17 cellular contexts compared by ENCODE assay signal in genomic region chr1:209766051-209766450, GRCh38. TPM values are rescaled to one million over a fixed set of nuclear protein-coding genes. Genes with fewer than 3 reads are reported as not detected.
A peak's percentile ranks its signal among the peaks of the same experiment; 100 is the strongest.
DNase-seq lines count a peak whose midpoint lies in the region; ATAC-seq and TF ChIP-seq lines count a peak whose summit lies in the region.
"Had no signal": no experiment of that assay in that cellular context is flagged by ENCODE, and none has a peak within 500 bp of the region (broad histone marks: within the 10 kb centered on the region; RNA-seq: fewer than 3 reads in every experiment).

No MANE protein-coding gene starts in this region.

- H3K27me3 Mint-ChIP-seq in T-helper 2 cell treated with Interferon-gamma antibody and Interleukin-4, amounts not matched to agents 5 μg/mL and 100 μg/mL, for 36 hours (ENCODE audit: low read depth): no peaks in the 10 kb centered on the region
- no peaks in the 10 kb centered on the region for H3K27me3 Mint-ChIP-seq in T-cell

- no peak overlapping the region for H3K4me2 ChIP-seq in hepatocyte

- POLR2A ChIA-PET in T-cell (lab: Charles Lee): interaction anchor here in 1 of 2 donors (1.0 kb wide), 1 partner anchor 10 kb away, joined by 3 read pairs; the partner anchor contains the start of gene TRAF3IP3

- H3K4me1 Mint-ChIP-seq in T-helper 2 cell treated with Interferon-gamma antibody and Interleukin-4, amounts not matched to agents 5 μg/mL and 100 μg/mL, for 36 hours (ENCODE audit: low read depth): peaks cover 58% of the 10 kb centered on the region
- H3K4me1 Mint-ChIP-seq in T-cell: peaks cover 66 to 77% (median 73%) of the 10 kb centered on the region in 3 donors

- intact Hi-C loops in head of caudate nucleus (cut with DNase I): no loop called here
- intact Hi-C loops in gastrocnemius medialis (cut with DNase I; ENCODE audit: low total_unique reads): no loop called here

- H3K36me3 Mint-ChIP-seq in T-helper 2 cell treated with Interferon-gamma antibody and Interleukin-4, amounts not matched to agents 5 μg/mL and 100 μg/mL, for 36 hours (ENCODE audit: low read depth): peaks cover 57% of the 10 kb centered on the region
- peaks cover 65% of the 10 kb centered on the region for H3K36me3 Mint-ChIP-seq in T-cell

- H3K27me3 ChIP-seq in hepatocyte: peaks cover 6% of the 10 kb centered on the region
- H3K27me3 ChIP-seq in gastrocnemius medialis: no peaks in the 10 kb centered on the region
- H3K27me3 ChIP-seq: body of pancreas had no signal

- TF ChIP-seq POLR2A in gastrocnemius medialis (IDR thresholded peaks at IDR 0.05): no peak

- no peaks in the 10 kb centered on the region for H3K79me2 ChIP-seq in hepatocyte

- TF ChIP-seq CTCF in hepatocyte (IDR thresholded peaks at IDR 0.05; ENCODE audit: poor library complexity): no peak
- TF ChIP-seq CTCF in gastrocnemius medialis (IDR thresholded peaks at IDR 0.05 in 4 of 5, conservative IDR thresholded peaks at IDR 0.05 in 1 of 5): no peak

- CTCF ChIA-PET in T-cell (lab: Charles Lee): interaction anchor here (0.8 to 4.5 kb wide), 6 partner anchors 9 to 57 kb away, joined by 3 to 41 read pairs (median 4); partner anchors contain the start of genes TRAF3IP3 (in 2 of the 2) and C1orf74 (in 1 of the 2)

- H3K4me3 Mint-ChIP-seq in T-helper 2 cell treated with Interferon-gamma antibody and Interleukin-4, amounts not matched to agents 5 μg/mL and 100 μg/mL, for 36 hours: no peak overlapping the region
- H3K4me3 Mint-ChIP-seq in T-cell: peak overlapping the region in 2 of 3 donors; percentile 32 to 52
- H3K4me3 Mint-ChIP-seq: nephron had no signal

- no peak for ATAC-seq in T-cell (replicated peaks in 1 of 4)
- ATAC-seq in GM18519 (IDR thresholded peaks at IDR 0.05; ENCODE audit: low FRiP score, unreplicated experiment): no peak
- no peak for ATAC-seq in gastrocnemius medialis
- ATAC-seq: body of pancreas, left ventricle myocardium superior had no signal

- no peak for DNase-seq in T-helper 2 cell treated with Interferon-gamma antibody and Interleukin-4, amounts not matched to agents 5 μg/mL and 100 μg/mL, for 36 hours (ENCODE audit: low spot score)
- DNase-seq in T-helper 2 cell (no peak), GF-D8 (lab: John Stamatoyannopoulos, UW) (peak; percentile 31), T-cell (no peak), hepatocyte (ENCODE audit: low spot score) (peak; percentile 14), head of caudate nucleus (no peak), gastrocnemius medialis (no peak)
- DNase-seq: activated effector memory CD4-positive, alpha-beta T cell treated with anti-CD3 and anti-CD28 coated beads, Interleukin-2, amount 50 U/mL, for 16 hours; body of pancreas; COR-L47; left ventricle myocardium superior; NCI-H187 treated with DMSO at 0.1 percent for 48 hours; NCI-H510A; stimulated activated CD4-positive, alpha-beta T cell treated with anti-CD3 and anti-CD28 coated beads, Interleukin-15, amount 100 ng/mL, for 24 hours had no signal

- in situ Hi-C loops in gastrocnemius medialis (cut with MboI; ENCODE audit: low sequenced_read_pairs in 4 of 4): no loop called here

- no peak overlapping the region for H3K27ac ChIP-seq in hepatocyte
- no peak overlapping the region for H3K27ac ChIP-seq in gastrocnemius medialis
- H3K27ac ChIP-seq: body of pancreas had no signal

- H4K20me1 ChIP-seq in hepatocyte (ENCODE audit: insufficient read depth, poor library complexity, severe bottlenecking): no peaks in the 10 kb centered on the region

- no peaks in the 10 kb centered on the region for H3K9me3 Mint-ChIP-seq in T-helper 2 cell treated with Interferon-gamma antibody and Interleukin-4, amounts not matched to agents 5 μg/mL and 100 μg/mL, for 36 hours
- no peaks in the 10 kb centered on the region for H3K9me3 Mint-ChIP-seq in T-cell
- H3K9me3 Mint-ChIP-seq: nephron had no signal

- no peaks in the 10 kb centered on the region for H3K9me2 ChIP-seq in hepatocyte (replicated peaks; ENCODE audit: insufficient read depth)

- peaks cover 5% of the 10 kb centered on the region for H3K4me1 ChIP-seq in hepatocyte (ENCODE audit: insufficient read depth)
- H3K4me1 ChIP-seq in gastrocnemius medialis: peaks cover 9 to 12% of the 10 kb centered on the region in 2 donors

- peak overlapping the region; percentile 85 for H3K27ac Mint-ChIP-seq in T-helper 2 cell treated with Interferon-gamma antibody and Interleukin-4, amounts not matched to agents 5 μg/mL and 100 μg/mL, for 36 hours
- no peak overlapping the region for H3K27ac Mint-ChIP-seq in T-cell
- H3K27ac Mint-ChIP-seq: nephron had no signal

- H2AFZ ChIP-seq in hepatocyte: no peak overlapping the region

- H3K9me3 ChIP-seq in hepatocyte (ENCODE audit: low read depth) (no peaks in the 10 kb centered on the region), gastrocnemius medialis (no peaks in the 10 kb centered on the region)
- H3K9me3 ChIP-seq: body of pancreas had no signal

- H3K4me3 ChIP-seq in hepatocyte (no peak overlapping the region), gastrocnemius medialis (no peak overlapping the region)
- H3K4me3 ChIP-seq: body of pancreas had no signal

- H3K36me3 ChIP-seq in hepatocyte (replicated peaks; ENCODE audit: insufficient read depth, low read depth) (no peaks in the 10 kb centered on the region), gastrocnemius medialis (no peaks in the 10 kb centered on the region)

- WGBS in hepatocyte (ENCODE audit: low lambda C conversion rate, missing lambda C conversion rate): 66% methylated on average over 2 of the region's 2 CpGs

RNA-seq across cellular contexts. Expression of gene TRAF3IP3, which starts 10.2 kb away (rescaled TPM):
- total RNA-seq in T-cell: 100 to 1,000 TPM; 332 to 502 (median 465) TPM
- total RNA-seq in hepatocyte: 0.13 and 0.20 TPM in 2 replicates
- polyA plus RNA-seq in hepatocyte: 0.16 TPM in 1 of 2 replicates, not detected in the other
- 1 to 10 TPM in 1 of 4 donors, under 1 TPM in 2, not detected in 1; 0.16 to 1.5 (median 0.35) TPM for total RNA-seq in gastrocnemius medialis
- total RNA-seq: A172 had no signal

RNA-seq across cellular contexts. Expression of gene C1orf74, which starts 18.3 kb away (rescaled TPM):
- total RNA-seq in T-cell (1 to 10 TPM in 3 of 5 donors, under 1 TPM in 2; 0.58 to 1.3 (median 1.2) TPM), hepatocyte (3.3 and 3.8 TPM in 2 replicates), gastrocnemius medialis (under 1 TPM; 0.38 to 0.82 (median 0.54) TPM)
- 2.2 and 2.7 TPM in 2 replicates for polyA plus RNA-seq in hepatocyte

RNA-seq across cellular contexts. Expression of gene IRF6, which starts 39.9 kb away (rescaled TPM):
- 1 to 10 TPM in 3 of 5 donors, under 1 TPM in 2; 0.16 to 2.6 (median 1.0) TPM for total RNA-seq in T-cell
- total RNA-seq in hepatocyte: 34.2 and 35.3 TPM in 2 replicates
- 21.3 and 31.0 TPM in 2 replicates for polyA plus RNA-seq in hepatocyte
- total RNA-seq in gastrocnemius medialis: 1 to 10 TPM in 1 of 4 donors, under 1 TPM in 3; 0.31 to 1.7 (median 0.49) TPM
- total RNA-seq: A172 had no signal

Comparison
In these comparisons a context has a peak if more than half of its experiments do, and no peak if none do; other contexts are left out.
1. DNase-seq: peak in GF-D8 (single experiment) and hepatocyte (single experiment); none in T-helper 2 cell treated with Interferon-gamma antibody and Interleukin-4, amounts not matched to agents 5 μg/mL and 100 μg/mL, for 36 hours (single experiment), T-helper 2 cell (0 of 5), T-cell (0 of 34), head of caudate nucleus (0 of 42) and gastrocnemius medialis (0 of 2).
2. RNA of gene TRAF3IP3, which starts 10.2 kb away (total RNA-seq): 332 to 502 TPM in T-cell; 0.16 to 1.5 TPM in gastrocnemius medialis and 0.13 to 0.20 TPM in hepatocyte; every median in the first group is over 100 times any median in the second.